11 cellular contexts compared by ENCODE assay signal in genomic region chr17:46818929-46819859, GRCh38. TPM values are rescaled to one million over a fixed set of nuclear protein-coding genes. Genes with fewer than 3 reads are reported as not detected.
DNase-seq lines count a peak whose midpoint lies in the region; ATAC-seq lines count a peak whose summit lies in the region.
"Had no signal": no experiment of that assay in that cellular context is flagged by ENCODE, and none has a peak within 500 bp of the region (broad histone marks: within the 10 kb centered on the region; RNA-seq: fewer than 3 reads in every experiment).

No MANE protein-coding gene starts in this region.

- ATAC-seq in activated T-helper 17 cell treated with anti-CD3 and anti-CD28 coated beads, Interleukin-2, amount 50 U/mL, for 72 hours (replicated peaks), result peak; percentile 31

- H3K9me3 Mint-ChIP-seq in activated CD4-positive, alpha-beta T cell treated with anti-CD3 and anti-CD28 coated beads, Interleukin-2, amount 10 ng/mL, durations not matched to agents 24 days and 14 days, result no peaks in the 10 kb centered on the region
- no peaks in the 10 kb centered on the region for H3K9me3 Mint-ChIP-seq in activated T-helper 17 cell treated with anti-CD3 and anti-CD28 coated beads, Interleukin-2, amount 50 U/mL, for 72 hours
- H3K9me3 Mint-ChIP-seq in immature natural killer cell, result no peaks in the 10 kb centered on the region

- peaks cover 70 to 72% of the 10 kb centered on the region in 2 donors for H3K27me3 ChIP-seq in stomach smooth muscle (ENCODE audit: control insufficient read depth in 1 of 2, insufficient read depth in 2 of 2, low read length in 2 of 2)

- intact Hi-C loops in activated CD4-positive, alpha-beta T cell treated with anti-CD3 and anti-CD28 coated beads, Interleukin-2, amount 10 ng/mL, durations not matched to agents 24 days and 14 days (cut with micrococcal nuclease), result no loop called here

- H3K4me1 ChIP-seq in stomach smooth muscle (ENCODE audit: control insufficient read depth, insufficient read depth, low read length), result peaks cover 16% of the 10 kb centered on the region

- no peak overlapping the region for H3K27ac Mint-ChIP-seq in activated CD4-positive, alpha-beta T cell treated with anti-CD3 and anti-CD28 coated beads, Interleukin-2, amount 10 ng/mL, durations not matched to agents 24 days and 14 days
- no peak overlapping the region for H3K27ac Mint-ChIP-seq in activated T-helper 17 cell treated with anti-CD3 and anti-CD28 coated beads, Interleukin-2, amount 50 U/mL, for 72 hours
- H3K27ac Mint-ChIP-seq in immature natural killer cell, result no peak overlapping the region

- H3K9me3 ChIP-seq in stomach smooth muscle (ENCODE audit: control insufficient read depth in 2 of 2, low read length in 2 of 2), result peaks cover 0 to 3% of the 10 kb centered on the region in 2 donors

- H3K4me3 Mint-ChIP-seq in activated CD4-positive, alpha-beta T cell treated with anti-CD3 and anti-CD28 coated beads, Interleukin-2, amount 10 ng/mL, durations not matched to agents 24 days and 14 days, result peak overlapping the region; percentile 67
- peak overlapping the region; percentile 58 for H3K4me3 Mint-ChIP-seq in activated T-helper 17 cell treated with anti-CD3 and anti-CD28 coated beads, Interleukin-2, amount 50 U/mL, for 72 hours
- peak overlapping the region; percentile 69 to 80 (median 74) for H3K4me3 Mint-ChIP-seq in immature natural killer cell

- H3K4me3 ChIP-seq in stomach smooth muscle (ENCODE audit: low read length in 2 of 2), result peak overlapping the region; percentile 16 to 63

- no peak overlapping the region for H3K27ac ChIP-seq in stomach smooth muscle (ENCODE audit: low read length)

- H3K36me3 Mint-ChIP-seq in activated CD4-positive, alpha-beta T cell treated with anti-CD3 and anti-CD28 coated beads, Interleukin-2, amount 10 ng/mL, durations not matched to agents 24 days and 14 days (ENCODE audit: low read depth), result no peaks in the 10 kb centered on the region
- no peaks in the 10 kb centered on the region for H3K36me3 Mint-ChIP-seq in activated T-helper 17 cell treated with anti-CD3 and anti-CD28 coated beads, Interleukin-2, amount 50 U/mL, for 72 hours (ENCODE audit: low read depth)
- H3K36me3 Mint-ChIP-seq in immature natural killer cell, result peaks cover 0 to 4% (median 0%) of the 10 kb centered on the region in 3 donors

- H3K36me3 ChIP-seq in stomach smooth muscle (ENCODE audit: control insufficient read depth in 2 of 2, insufficient read depth in 2 of 2, low read length in 2 of 2), result no peaks in the 10 kb centered on the region

- peaks cover 72% of the 10 kb centered on the region for H3K27me3 Mint-ChIP-seq in activated CD4-positive, alpha-beta T cell treated with anti-CD3 and anti-CD28 coated beads, Interleukin-2, amount 10 ng/mL, durations not matched to agents 24 days and 14 days
- H3K27me3 Mint-ChIP-seq in activated T-helper 17 cell treated with anti-CD3 and anti-CD28 coated beads, Interleukin-2, amount 50 U/mL, for 72 hours, result peaks cover 57% of the 10 kb centered on the region
- peaks cover 25 to 45% (median 27%) of the 10 kb centered on the region in 3 donors for H3K27me3 Mint-ChIP-seq in immature natural killer cell (ENCODE audit: low read depth in 3 of 3)

- peak; percentile 73 for DNase-seq in activated CD4-positive, alpha-beta T cell treated with anti-CD3 and anti-CD28 coated beads, Interleukin-2, amount 10 ng/mL, durations not matched to agents 24 days and 14 days
- DNase-seq in activated CD4-positive, alpha-beta T cell treated with anti-CD3 and anti-CD28 coated beads for 1 hour, result no peak
- DNase-seq in immature natural killer cell (no peak), AML-193 (lab: John Stamatoyannopoulos, UW) (no peak), SKM-1 treated with dmso at 0.1 percent for 144 hours (lab: John Stamatoyannopoulos, UW; ENCODE audit: unreplicated experiment) (no peak)
- no peak for DNase-seq in stimulated activated naive CD4-positive, alpha-beta T cell treated with Interleukin-2 at 50 U/mL for 16 hours (lab: John Stamatoyannopoulos, UW)
- DNase-seq: DND-41 had no signal

- no peak overlapping the region for H3K9ac ChIP-seq in stomach smooth muscle (ENCODE audit: low read length in 2 of 2)

- peaks cover 8% of the 10 kb centered on the region for H3K4me1 Mint-ChIP-seq in activated CD4-positive, alpha-beta T cell treated with anti-CD3 and anti-CD28 coated beads, Interleukin-2, amount 10 ng/mL, durations not matched to agents 24 days and 14 days
- peaks cover 5% of the 10 kb centered on the region for H3K4me1 Mint-ChIP-seq in activated T-helper 17 cell treated with anti-CD3 and anti-CD28 coated beads, Interleukin-2, amount 50 U/mL, for 72 hours
- peaks cover 12 to 13% of the 10 kb centered on the region in 2 donors for H3K4me1 Mint-ChIP-seq in immature natural killer cell

RNA-seq across cellular contexts. Expression of gene WNT3, which starts 0.7 kb away (rescaled TPM):
- total RNA-seq in activated CD4-positive, alpha-beta T cell treated with anti-CD3 and anti-CD28 coated beads, Interleukin-2, amount 10 ng/mL, durations not matched to agents 24 days and 14 days, result 0.05 and 0.07 TPM in 2 replicates
- total RNA-seq in activated T-helper 17 cell treated with anti-CD3 and anti-CD28 coated beads, Interleukin-2, amount 50 U/mL, for 72 hours, result under 1 TPM in 1 of 2 donors, not detected in 1; 0.13 TPM
- under 1 TPM in 2 of 3 donors, not detected in 1; 0.12 to 0.17 TPM for polyA plus RNA-seq in immature natural killer cell

RNA-seq across cellular contexts. Expression of gene WNT9B, which starts 32.2 kb away (rescaled TPM):
- not detected in 2 replicates for total RNA-seq in activated CD4-positive, alpha-beta T cell treated with anti-CD3 and anti-CD28 coated beads, Interleukin-2, amount 10 ng/mL, durations not matched to agents 24 days and 14 days
- not detected for total RNA-seq in activated T-helper 17 cell treated with anti-CD3 and anti-CD28 coated beads, Interleukin-2, amount 50 U/mL, for 72 hours
- not detected for polyA plus RNA-seq in immature natural killer cell
- total RNA-seq: dermis microvascular lymphatic vessel endothelial cell, LHCN-M2 had no signal
